ENCODE assay signal across 15 cellular contexts in genomic region chr6:72418495-72418894, GRCh38.
DNase-seq lines count a peak whose midpoint lies in the region; ATAC-seq and TF ChIP-seq lines count a peak whose summit lies in the region.
"Had no signal": no experiment of that assay in that cellular context is flagged by ENCODE, and none has a peak within 500 bp of the region (broad histone marks: within the 10 kb centered on the region; RNA-seq: fewer than 3 reads in every experiment).

No MANE protein-coding gene starts in this region.

- H3K9ac ChIP-seq in SK-N-SH, result no peak overlapping the region; the same call in 1 of the 2 replicates

- peak overlapping the region; percentile 14; the same call in 1 of the 2 replicates for H3K4me2 ChIP-seq in SK-N-SH

- TF ChIP-seq CTCF in SK-N-SH (IDR thresholded peaks at IDR 0.05) (no peak), fibroblast of mammary gland (conservative IDR thresholded peaks at IDR 0.05; ENCODE audit: control insufficient read depth, insufficient read depth, low read depth, low read length) (no peak)

- no peak for TF ChIP-seq RAD21 in SK-N-SH (IDR thresholded peaks at IDR 0.05; ENCODE audit: low read length)

- no peak overlapping the region for H3K4me3 ChIP-seq in SK-N-SH (ENCODE audit: low read depth in 2 of 2, low read length in 1 of 2)
- no peak overlapping the region for H3K4me3 ChIP-seq in fibroblast of mammary gland (ENCODE audit: control insufficient read depth, low read depth, low read length)
- no peak overlapping the region for H3K4me3 ChIP-seq in CD4-positive, alpha-beta memory T cell (ENCODE audit: low read length in 2 of 2)
- H3K4me3 ChIP-seq: GM12878, sigmoid colon had no signal

- H3F3A ChIP-seq in SK-N-SH (replicated peaks; ENCODE audit: insufficient read depth), result peaks cover 16% of the 10 kb centered on the region

- H3K27ac Mint-ChIP-seq in CD4-positive, alpha-beta memory T cell, result no peak overlapping the region
- H3K27ac Mint-ChIP-seq: activated CD4-positive, alpha-beta memory T cell treated with anti-CD3 and anti-CD28 coated beads for 36 hours; activated naive CD4-positive, alpha-beta T cell treated with anti-CD3 and anti-CD28 coated beads for 36 hours had no signal

- intact Hi-C loops in CD4-positive, alpha-beta memory T cell (cut with micrococcal nuclease), result no loop called here

- no peak for TF ChIP-seq EP300 in SK-N-SH (IDR thresholded peaks at IDR 0.05; ENCODE audit: borderline replicate concordance in 1 of 2, low read depth in 1 of 2, low read length in 1 of 2)

- no peaks in the 10 kb centered on the region for H3K9me2 ChIP-seq in SK-N-SH

- peak overlapping the region; percentile 53 to 60 for H3K27ac ChIP-seq in SK-N-SH (ENCODE audit: low read depth in 2 of 2, low read length in 1 of 2)
- H3K27ac ChIP-seq in CD4-positive, alpha-beta memory T cell (ENCODE audit: low read depth, low read length), result no peak overlapping the region
- H3K27ac ChIP-seq: sigmoid colon had no signal

- H3K9me3 ChIP-seq in SK-N-SH, result no peaks in the 10 kb centered on the region
- H3K9me3 ChIP-seq in CD4-positive, alpha-beta memory T cell (ENCODE audit: control insufficient read depth in 1 of 2, low read length in 2 of 2), result no peaks in the 10 kb centered on the region
- H3K9me3 ChIP-seq: Caco-2, sigmoid colon had no signal

- no peaks in the 10 kb centered on the region for H3K4me1 Mint-ChIP-seq in CD4-positive, alpha-beta memory T cell

- H3K36me3 Mint-ChIP-seq in CD4-positive, alpha-beta memory T cell, result no peaks in the 10 kb centered on the region
- H3K36me3 Mint-ChIP-seq: activated CD4-positive, alpha-beta memory T cell treated with anti-CD3 and anti-CD28 coated beads for 36 hours had no signal

- peak overlapping the region; percentile 60; the same call in 1 of the 2 replicates for H2AFZ ChIP-seq in SK-N-SH (ENCODE audit: low read depth)

- no peaks in the 10 kb centered on the region for H4K20me1 ChIP-seq in SK-N-SH (ENCODE audit: insufficient read depth)

- CTCF ChIA-PET in SK-N-SH (lab: Yijun Ruan, JAX), result interaction anchor here (1.0 kb wide), 2 partner anchors 711 to 764 kb away, joined by 3 read pairs; no protein-coding TSS in a partner anchor
- CTCF ChIA-PET in CD4-positive, alpha-beta memory T cell (lab: Charles Lee; ENCODE audit: partially characterized antibody), result interaction anchor here (7.7 to 8.0 kb wide), 2 partner anchors 8 to 712 kb away, joined by 89 to 117 read pairs; no protein-coding TSS in a partner anchor

- no peaks in the 10 kb centered on the region for H3K9me3 Mint-ChIP-seq in CD4-positive, alpha-beta memory T cell
- H3K9me3 Mint-ChIP-seq: activated CD4-positive, alpha-beta memory T cell treated with anti-CD3 and anti-CD28 coated beads for 36 hours; activated naive CD4-positive, alpha-beta T cell treated with anti-CD3 and anti-CD28 coated beads for 36 hours had no signal

- ATAC-seq in HG03108 (IDR thresholded peaks at IDR 0.05; ENCODE audit: unreplicated experiment), result no peak
- ATAC-seq: GM12878 had no signal

- peaks cover 3 to 7% of the 10 kb centered on the region in 2 donors for H3K27me3 Mint-ChIP-seq in CD4-positive, alpha-beta memory T cell

- peak; percentile 63 for DNase-seq in ELF-1 (ENCODE audit: low read depth, low spot score)
- no peak for DNase-seq in SK-N-SH
- DNase-seq in fibroblast of mammary gland (ENCODE audit: low read depth), result peak; percentile 69
- DNase-seq in retina, result peak; percentile 25
- DNase-seq in CD4-positive, alpha-beta memory T cell, result no peak
- no peak for DNase-seq in stimulated activated CD4-positive, alpha-beta T cell treated with anti-CD3 and anti-CD28 coated beads, Interleukin-1b, Interleukin-23, amount 100 ng/mL, for 48 hours
- no peak for DNase-seq in HUDEP-2 (lab: John Stamatoyannopoulos, UW; ENCODE audit: unreplicated experiment in 76 of 76)
- DNase-seq: activated CD4-positive, alpha-beta memory T cell treated with anti-CD3 and anti-CD28 coated beads for 36 hours; activated naive CD4-positive, alpha-beta T cell treated with anti-CD3 and anti-CD28 coated beads for 36 hours; Caco-2; dermis blood vessel endothelial cell; NCI-H1092 treated with DMSO at 0.1 percent for 48 hours; sigmoid colon had no signal

- 55% methylated on average over 5 of the region's 5 CpGs for WGBS in SK-N-SH (ENCODE audit: low lambda C conversion rate)

- no peak overlapping the region for H3K4me3 Mint-ChIP-seq in CD4-positive, alpha-beta memory T cell
- H3K4me3 Mint-ChIP-seq: activated CD4-positive, alpha-beta memory T cell treated with anti-CD3 and anti-CD28 coated beads for 36 hours; activated naive CD4-positive, alpha-beta T cell treated with anti-CD3 and anti-CD28 coated beads for 36 hours had no signal

- H3K27me3 ChIP-seq in SK-N-SH (ENCODE audit: insufficient read depth), result no peaks in the 10 kb centered on the region
- no peaks in the 10 kb centered on the region for H3K27me3 ChIP-seq in CD4-positive, alpha-beta memory T cell (ENCODE audit: insufficient read depth, low read length)
- H3K27me3 ChIP-seq: sigmoid colon had no signal

- no peaks in the 10 kb centered on the region for H3K79me2 ChIP-seq in SK-N-SH (ENCODE audit: insufficient read depth)

- POLR2A ChIA-PET in SK-N-SH (lab: Yijun Ruan, JAX), result no interaction called here
- POLR2A ChIA-PET in CD4-positive, alpha-beta memory T cell (lab: Charles Lee; ENCODE audit: partially characterized antibody), result no interaction called here

- no peaks in the 10 kb centered on the region for H3K36me3 ChIP-seq in SK-N-SH (replicated peaks in 1 of 2; ENCODE audit: control insufficient read depth in 1 of 2, insufficient read depth in 2 of 2, low read length in 1 of 2)
- H3K36me3 ChIP-seq in CD4-positive, alpha-beta memory T cell (ENCODE audit: insufficient read depth, low read length), result no peaks in the 10 kb centered on the region
- H3K36me3 ChIP-seq: sigmoid colon had no signal

- peaks cover 6 to 37% of the 10 kb centered on the region in 2 experiments for H3K4me1 ChIP-seq in SK-N-SH (ENCODE audit: control insufficient read depth in 1 of 2, insufficient read depth in 2 of 2, low read depth in 1 of 2, low read length in 1 of 2)
- no peaks in the 10 kb centered on the region for H3K4me1 ChIP-seq in CD4-positive, alpha-beta memory T cell (ENCODE audit: insufficient read depth, low read length)
- H3K4me1 ChIP-seq: sigmoid colon had no signal

TF ChIP-seq in SK-N-SH, 30 proteins besides CTCF, POLR2A, EP300 and RAD21:
- TF ChIP-seq PBX3 (IDR thresholded peaks at IDR 0.05), result peak; percentile 28; the same call in 1 of the 2 replicates
- peak; percentile 69; the same call in 1 of the 2 replicates for TF ChIP-seq MAX (IDR thresholded peaks at IDR 0.05; ENCODE audit: low read depth)
- no peak for TF ChIP-seq RCOR1 (IDR thresholded peaks at IDR 0.05; ENCODE audit: low read length)
- TF ChIP-seq NFIC (IDR thresholded peaks at IDR 0.05; ENCODE audit: borderline replicate concordance), result no peak
- peak; percentile 42; the same call in 1 of the 2 replicates for TF ChIP-seq TEAD4 (IDR thresholded peaks at IDR 0.05; ENCODE audit: borderline replicate concordance, insufficient read depth)
- TF ChIP-seq TCF12 (IDR thresholded peaks at IDR 0.05), result peak; percentile 28; the same call in 1 of the 2 replicates

Comparison
In these comparisons a context has a peak if more than half of its experiments do, and no peak if none do; other contexts are left out.
1. DNase-seq: peak in ELF-1 (single experiment), fibroblast of mammary gland (single experiment) and retina (single experiment); none in SK-N-SH (single experiment), CD4-positive, alpha-beta memory T cell (0 of 5), stimulated activated CD4-positive, alpha-beta T cell treated with anti-CD3 and anti-CD28 coated beads, Interleukin-1b, Interleukin-23, amount 100 ng/mL, for 48 hours (single experiment) and HUDEP-2 (0 of 76).